8 cellular contexts compared by ENCODE assay signal in the genomic region with DNA sequence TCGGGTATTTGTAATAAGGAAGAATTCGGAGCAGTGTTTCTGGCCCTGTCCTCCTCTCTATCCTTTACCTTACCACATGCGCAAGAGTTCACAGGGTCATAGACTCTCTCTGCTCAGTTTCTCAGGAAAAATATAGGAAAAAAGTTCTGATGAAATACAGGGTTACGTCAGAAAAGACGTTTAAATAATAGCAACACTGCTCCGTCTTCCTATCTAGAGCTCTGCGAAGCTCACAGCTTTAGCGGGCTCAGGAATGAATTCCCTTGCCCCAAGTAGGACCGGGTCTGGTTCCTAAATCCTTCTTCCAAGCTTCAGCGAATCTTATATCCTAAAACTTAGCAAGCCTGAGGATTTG. TPM values are rescaled to one million over a fixed set of nuclear protein-coding genes. Genes with fewer than 3 reads are reported as not detected.
A peak's percentile ranks its signal among the peaks of the same experiment; 100 is the strongest.
DNase-seq lines count a peak whose midpoint lies in the region; ATAC-seq and TF ChIP-seq lines count a peak whose summit lies in the region.

No MANE protein-coding gene starts in this region.

- intact Hi-C loops in activated CD4-positive, alpha-beta memory T cell treated with anti-CD3 and anti-CD28 coated beads for 36 hours (cut with micrococcal nuclease) = loop anchor here (1.0 kb wide), 2 partner anchors 328 to 714 kb away; a partner anchor contains a TSS

- H3K27ac Mint-ChIP-seq in activated CD4-positive, alpha-beta memory T cell treated with anti-CD3 and anti-CD28 coated beads for 36 hours = peak overlapping the region; percentile 97
- peak overlapping the region; percentile 99 for H3K27ac Mint-ChIP-seq in stimulated activated naive B cell treated with anti-CD40 and anti-IgM and Interleukin-4, amounts not matched to agents 10 μg/mL and 1 μg/mL and 100 μg/mL, for 72 hours

- no peaks in the 10 kb centered on the region for H3K9me3 Mint-ChIP-seq in activated CD4-positive, alpha-beta memory T cell treated with anti-CD3 and anti-CD28 coated beads for 36 hours
- no peaks in the 10 kb centered on the region for H3K9me3 Mint-ChIP-seq in stimulated activated naive B cell treated with anti-CD40 and anti-IgM and Interleukin-4, amounts not matched to agents 10 μg/mL and 1 μg/mL and 100 μg/mL, for 72 hours

- TF ChIP-seq CTCF in GM13977 (IDR thresholded peaks at IDR 0.05; ENCODE audit: extremely low read depth, insufficient read depth, missing control alignments) = no peak

- H3K36me3 Mint-ChIP-seq in activated CD4-positive, alpha-beta memory T cell treated with anti-CD3 and anti-CD28 coated beads for 36 hours = peaks cover 46% of the 10 kb centered on the region
- H3K36me3 Mint-ChIP-seq in stimulated activated naive B cell treated with anti-CD40 and anti-IgM and Interleukin-4, amounts not matched to agents 10 μg/mL and 1 μg/mL and 100 μg/mL, for 72 hours = peaks cover 27 to 32% of the 10 kb centered on the region in 2 donors

- no peak for ATAC-seq in stimulated activated naive B cell treated with anti-CD40 and anti-IgM and Interleukin-4, amounts not matched to agents 10 μg/mL and 1 μg/mL and 100 μg/mL, for 72 hours (replicated peaks)

- CTCF ChIA-PET in activated CD4-positive, alpha-beta memory T cell treated with anti-CD3 and anti-CD28 coated beads for 36 hours (lab: Charles Lee) = interaction anchor here (0.6 to 2.7 kb wide), 11 partner anchors 8 to 714 kb away, joined by 3 to 14 read pairs (median 4); a partner anchor contains a TSS

- DNase-seq in NCI-H146 (lab: John Stamatoyannopoulos, UW) (peak; percentile 25), NCI-H146 treated with DMSO at 0.1 percent for 48 hours (lab: John Stamatoyannopoulos, UW; ENCODE audit: unreplicated experiment) (no peak), NCI-H1105 treated with DMSO at 0.1 percent for 48 hours (lab: John Stamatoyannopoulos, UW) (no peak), GM13977 (ENCODE audit: low spot score) (no peak)
- no peak for DNase-seq in activated CD4-positive, alpha-beta memory T cell treated with anti-CD3 and anti-CD28 coated beads for 36 hours
- no peak for DNase-seq in stimulated activated naive B cell treated with anti-CD40 and anti-IgM and Interleukin-4, amounts not matched to agents 10 μg/mL and 1 μg/mL and 100 μg/mL, for 72 hours
- DNase-seq in stimulated activated CD4-positive, alpha-beta T cell treated with anti-CD3 and anti-CD28 coated beads, Interleukin-4, amount 100 ng/mL, for 4 hours = no peak

- no peaks in the 10 kb centered on the region for H3K27me3 Mint-ChIP-seq in activated CD4-positive, alpha-beta memory T cell treated with anti-CD3 and anti-CD28 coated beads for 36 hours
- H3K27me3 Mint-ChIP-seq in stimulated activated naive B cell treated with anti-CD40 and anti-IgM and Interleukin-4, amounts not matched to agents 10 μg/mL and 1 μg/mL and 100 μg/mL, for 72 hours = no peaks in the 10 kb centered on the region

- peaks cover 44% of the 10 kb centered on the region for H3K4me1 Mint-ChIP-seq in activated CD4-positive, alpha-beta memory T cell treated with anti-CD3 and anti-CD28 coated beads for 36 hours (ENCODE audit: low read depth)
- H3K4me1 Mint-ChIP-seq in stimulated activated naive B cell treated with anti-CD40 and anti-IgM and Interleukin-4, amounts not matched to agents 10 μg/mL and 1 μg/mL and 100 μg/mL, for 72 hours = peaks cover 18 to 22% of the 10 kb centered on the region in 2 donors

- POLR2A ChIA-PET in activated CD4-positive, alpha-beta memory T cell treated with anti-CD3 and anti-CD28 coated beads for 36 hours (lab: Charles Lee) = interaction anchor here (0.6 kb wide), 1 partner anchor 347 kb away, joined by 3 read pairs; no protein-coding TSS in a partner anchor

- peak overlapping the region; percentile 98 for H3K4me3 Mint-ChIP-seq in activated CD4-positive, alpha-beta memory T cell treated with anti-CD3 and anti-CD28 coated beads for 36 hours
- peak overlapping the region; percentile 92 to 95 for H3K4me3 Mint-ChIP-seq in stimulated activated naive B cell treated with anti-CD40 and anti-IgM and Interleukin-4, amounts not matched to agents 10 μg/mL and 1 μg/mL and 100 μg/mL, for 72 hours

- in situ Hi-C loops in GM13977 (cut with MboI; ENCODE audit: low pct_unique_long_range_greater_than_20kb, low sequenced_read_pairs, unreplicated experiment) = no loop called here

- peak overlapping the region; percentile 99 for H3K4me3 ChIP-seq in iPS-11a (ENCODE audit: low read depth, low read length)

RNA-seq across cellular contexts. Expression of a gene that starts 0.4 kb away (rescaled TPM):
- total RNA-seq in activated CD4-positive, alpha-beta memory T cell treated with anti-CD3 and anti-CD28 coated beads for 36 hours = 10 to 100 TPM; 77.6 to 77.8 TPM

RNA-seq across cellular contexts. Expression of a gene that starts 0.5 kb away (rescaled TPM):
- total RNA-seq in activated CD4-positive, alpha-beta memory T cell treated with anti-CD3 and anti-CD28 coated beads for 36 hours = 1 to 10 TPM; 5.2 to 6.2 TPM
